ENCODE assay signal across 8 cellular contexts in the genomic region with DNA sequence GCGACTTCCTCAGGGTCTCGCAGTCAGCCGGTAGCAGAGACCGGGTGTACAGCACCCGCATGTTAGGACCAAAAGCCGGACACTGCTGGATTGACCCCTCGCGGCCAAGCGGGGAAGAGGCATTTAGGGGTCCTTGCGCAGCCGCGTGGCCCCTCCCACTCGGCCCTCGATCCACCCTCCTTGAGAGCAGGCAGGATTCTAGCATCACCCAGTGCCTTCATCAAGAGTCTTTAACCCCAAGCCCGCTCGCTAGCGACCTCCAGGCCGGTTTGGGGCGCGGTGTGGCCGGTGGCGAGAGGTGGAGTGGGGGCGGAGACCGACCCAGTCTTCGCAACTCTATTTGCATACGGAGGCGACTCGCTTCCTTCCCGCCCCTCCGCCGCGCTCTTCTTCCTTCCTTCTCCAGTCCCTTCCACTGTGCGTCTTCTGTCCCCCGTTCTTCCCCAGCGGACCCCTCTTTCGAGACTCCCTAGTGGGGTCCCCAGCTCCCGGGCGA. TPM values are rescaled to one million over a fixed set of nuclear protein-coding genes. Genes with fewer than 3 reads are reported as not detected.
DNase-seq lines count a peak whose midpoint lies in the region; ATAC-seq, FAIRE-seq and TF ChIP-seq lines count a peak whose summit lies in the region.

A gene with protein sequence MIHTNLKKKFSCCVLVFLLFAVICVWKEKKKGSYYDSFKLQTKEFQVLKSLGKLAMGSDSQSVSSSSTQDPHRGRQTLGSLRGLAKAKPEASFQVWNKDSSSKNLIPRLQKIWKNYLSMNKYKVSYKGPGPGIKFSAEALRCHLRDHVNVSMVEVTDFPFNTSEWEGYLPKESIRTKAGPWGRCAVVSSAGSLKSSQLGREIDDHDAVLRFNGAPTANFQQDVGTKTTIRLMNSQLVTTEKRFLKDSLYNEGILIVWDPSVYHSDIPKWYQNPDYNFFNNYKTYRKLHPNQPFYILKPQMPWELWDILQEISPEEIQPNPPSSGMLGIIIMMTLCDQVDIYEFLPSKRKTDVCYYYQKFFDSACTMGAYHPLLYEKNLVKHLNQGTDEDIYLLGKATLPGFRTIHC (plus strand): TSS at position 384 of the 496 bp plus-strand sequence. CDS start 112,178 bp downstream, outside the sequence.

- POLR2A ChIA-PET in A549 (lab: Yijun Ruan, JAX), result no interaction called here

- no peaks in the 10 kb centered on the region for H3K27me3 ChIP-seq in stomach

- TF ChIP-seq CTCF in A549 (IDR thresholded peaks at IDR 0.05), result no peak
- peak; percentile 10 for TF ChIP-seq CTCF in fibroblast of villous mesenchyme (IDR thresholded peaks at IDR 0.05; ENCODE audit: insufficient read depth, low read depth, low read length)
- peak; percentile 15 for TF ChIP-seq CTCF in nephron progenitor cell (IDR thresholded peaks at IDR 0.05)
- peak in 2 of 7 experiments; percentile 16 to 40 for TF ChIP-seq CTCF in stomach (IDR thresholded peaks at IDR 0.05)

- H3K27me3 Mint-ChIP-seq in nephron progenitor cell (ENCODE audit: low read depth, poor library complexity), result peaks cover 25% of the 10 kb centered on the region

- TF ChIP-seq RAD21 in A549 (conservative IDR thresholded peaks at IDR 0.05 in 1 of 2, IDR thresholded peaks at IDR 0.05 in 1 of 2), result peak; percentile 4 to 13; a peak in 2 of 5 replicates

- H3K4me3 ChIP-seq in A549 (peak within 1 kb of the TSS; percentile 84), fibroblast of villous mesenchyme (ENCODE audit: low read depth, low read length) (peak within 1 kb of the TSS; percentile 62), stomach (peak within 1 kb of the TSS; percentile 62 to 99 (median 86))

- H3K4me3 Mint-ChIP-seq in nephron progenitor cell, result peak within 1 kb of the TSS; percentile 92

- H3K4me1 Mint-ChIP-seq in nephron progenitor cell, result peaks cover 29% of the 10 kb centered on the region

- H3K27ac Mint-ChIP-seq in nephron progenitor cell, result peak within 1 kb of the TSS; percentile 94

- DNase-seq in A549 (ENCODE audit: low read depth in 1 of 2, low spot score in 1 of 2), result peak; percentile 21 to 42
- peak; percentile 86 for DNase-seq in RKO (ENCODE audit: low spot score)
- peak; percentile 59 for DNase-seq in activated T-helper 9 cell treated with anti-CD3 and anti-CD28 coated beads, Interleukin-2, amount 50 U/mL, for 16 hours (ENCODE audit: low read depth)
- DNase-seq in fibroblast of villous mesenchyme (ENCODE audit: low read depth), result peak; percentile 17
- DNase-seq in nephron progenitor cell, result peak; percentile 79
- peak; percentile 67 for DNase-seq in stomach

- TF ChIP-seq EP300 in A549 (IDR thresholded peaks at IDR 0.05) (no peak), stomach (IDR thresholded peaks at IDR 0.05) (no peak)

- no peak for FAIRE-seq in A549 (lab: Jason Lieb, UNC)

- H3K9me3 Mint-ChIP-seq in nephron progenitor cell, result peaks cover 28% of the 10 kb centered on the region

- peak within 1 kb of the TSS; percentile 81 for H3K4me2 ChIP-seq in A549

- peak within 1 kb of the TSS; percentile 74 to 87 for H3K27ac ChIP-seq in A549
- H3K27ac ChIP-seq in stomach, result peak within 1 kb of the TSS; percentile 65 to 88 (median 75)

- H3K36me3 Mint-ChIP-seq in nephron progenitor cell (ENCODE audit: low read depth), result peaks cover 20% of the 10 kb centered on the region

- ATAC-seq in A549, result peak; percentile 79 to 86
- peak; percentile 56 for ATAC-seq in GM18870 (IDR thresholded peaks at IDR 0.05; ENCODE audit: unreplicated experiment)
- peak; percentile 50 for ATAC-seq in HG03108 (IDR thresholded peaks at IDR 0.05; ENCODE audit: unreplicated experiment)

- 9% methylated on average over 27 of the region's 38 CpGs for WGBS in A549 (ENCODE audit: missing lambda C conversion rate)
- 1 to 2% (median 1%) methylated on average over 37 to 38 of the region's 38 CpGs for WGBS in stomach, 5 donors

- peaks cover 0 to 8% (median 4%) of the 10 kb centered on the region in 4 donors for H3K36me3 ChIP-seq in stomach

- H3K4me1 ChIP-seq in A549, result no peaks in the 10 kb centered on the region
- peaks cover 13 to 49% (median 40%) of the 10 kb centered on the region in 4 donors for H3K4me1 ChIP-seq in stomach

- intact Hi-C loops in stomach (cut with DNase I; ENCODE audit: low total_unique reads), result no loop called here

- H3K9me3 ChIP-seq in A549, result no peaks in the 10 kb centered on the region
- no peaks in the 10 kb centered on the region for H3K9me3 ChIP-seq in stomach

- CTCF ChIA-PET in A549 (lab: Yijun Ruan, JAX), result interaction anchor here (0.9 to 3.7 kb wide), 3 partner anchors 14 to 235 kb away, joined by 3 to 16 read pairs (median 3); no protein-coding TSS in a partner anchor

- TF ChIP-seq POLR2A in A549 (IDR thresholded peaks at IDR 0.05; ENCODE audit: low read length), result 0 out of 2 replicates have a peak, but pooled peaks have one; percentile 25
- no peak for TF ChIP-seq POLR2A in stomach (IDR thresholded peaks at IDR 0.05)

TF ChIP-seq in A549, 52 proteins besides CTCF, POLR2A, EP300 and RAD21:
- TF ChIP-seq, protein P1, sequence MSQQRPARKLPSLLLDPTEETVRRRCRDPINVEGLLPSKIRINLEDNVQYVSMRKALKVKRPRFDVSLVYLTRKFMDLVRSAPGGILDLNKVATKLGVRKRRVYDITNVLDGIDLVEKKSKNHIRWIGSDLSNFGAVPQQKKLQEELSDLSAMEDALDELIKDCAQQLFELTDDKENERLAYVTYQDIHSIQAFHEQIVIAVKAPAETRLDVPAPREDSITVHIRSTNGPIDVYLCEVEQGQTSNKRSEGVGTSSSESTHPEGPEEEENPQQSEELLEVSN (IDR thresholded peaks at IDR 0.05; ENCODE audit: borderline replicate concordance, low read depth), result peak; percentile 59; the same call in 1 of the 2 replicates
- no peak for TF ChIP-seq CBX8 (IDR thresholded peaks at IDR 0.05)

RNA-seq across cellular contexts. Expression of the gene that starts here (rescaled TPM):
- polyA plus RNA-seq in A549 (2011; rRNA removed) (6.5 and 10.4 TPM in 2 replicates), A549 (2017; fragmentation: RNase III; extraction: RNeasy Plus Mini Kit Qiagen cat#74134 plus additional on column Dnase treatment) (3.1 to 3.9 TPM (median 3.8 TPM) in 3 replicates), stomach (1 to 10 TPM; 4.1 to 9.7 (median 4.6) TPM)
- polyA plus RNA-seq in A549 (2012; cell fraction: cytosol; rRNA removed), result 1.1 and 2.0 TPM in 2 replicates
- polyA plus RNA-seq in A549 (2012; cell fraction: nucleus; rRNA removed), result 1.5 and 3.0 TPM in 2 replicates
- 11.9 and 17.2 TPM in 2 replicates for polyA minus RNA-seq in A549 (2011; rRNA and poly(A)+ RNA removed)
- total RNA-seq in fibroblast of villous mesenchyme (1.3 and 1.6 TPM in 2 replicates), stomach (10 to 100 TPM in 4 of 5 donors, 1 to 10 TPM in 1; 3.8 to 31.0 (median 18.1) TPM)

Comparison
In these comparisons a context has a peak if more than half of its experiments do, and no peak if none do; other contexts are left out.
1. Peak in every context shown above with its lines: DNase-seq, ATAC-seq, H3K4me3 ChIP-seq and H3K27ac ChIP-seq.
2. DNase-seq: peak in every context shown above with its lines; median percentile 86 in RKO; 79 in nephron progenitor cell; 67 in stomach; 59 in activated T-helper 9 cell treated with anti-CD3 and anti-CD28 coated beads, Interleukin-2, amount 50 U/mL, for 16 hours; 32 in A549; 17 in fibroblast of villous mesenchyme.